Comparison of ENCODE assay signal across 1 cellular context in the genomic region with DNA sequence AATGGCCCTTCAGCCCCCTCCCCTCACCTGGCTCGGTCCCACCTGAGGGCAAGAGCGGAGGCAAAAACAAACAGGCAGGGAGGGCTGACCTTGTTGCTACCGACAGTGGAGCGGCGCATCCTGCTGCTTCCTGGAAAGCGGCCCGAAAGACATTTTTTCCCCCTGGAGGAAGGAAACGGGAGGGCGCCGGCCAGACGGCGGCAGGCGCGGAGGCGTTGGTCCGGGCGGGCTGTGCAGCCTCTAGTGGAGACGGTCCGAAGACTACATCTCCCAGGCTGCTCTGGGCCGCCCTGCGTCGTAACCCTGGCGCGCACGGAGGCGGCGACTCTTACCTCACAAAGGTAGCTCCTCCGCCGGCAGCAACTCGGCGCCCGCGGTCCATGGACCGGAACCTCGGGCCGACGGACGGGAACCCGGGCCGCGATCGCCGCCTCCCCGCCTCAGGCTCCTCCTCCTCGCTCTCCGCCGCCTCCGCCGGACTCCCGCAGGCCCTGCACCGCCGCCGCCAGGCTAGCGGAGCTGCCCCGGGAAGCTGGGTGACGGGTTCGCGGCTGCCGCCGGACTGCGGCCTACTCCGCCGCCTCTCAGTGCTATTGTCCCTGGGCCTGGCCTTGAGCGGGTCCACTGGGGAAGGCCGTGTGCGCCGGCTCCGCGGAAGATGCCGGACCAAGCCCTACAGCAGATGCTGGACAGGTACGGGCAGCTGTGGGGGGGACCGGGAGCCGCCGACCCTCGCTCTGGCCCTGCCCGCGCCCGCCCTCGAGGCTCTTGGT.
A peak's percentile ranks its signal among the peaks of the same experiment; 100 is the strongest.
TF ChIP-seq lines count a peak whose summit lies in the region.

A gene (minus strand): TSS at position 242 of the 773 bp plus-strand sequence. CDS start 50,728 bp downstream, outside the sequence.
A gene with protein sequence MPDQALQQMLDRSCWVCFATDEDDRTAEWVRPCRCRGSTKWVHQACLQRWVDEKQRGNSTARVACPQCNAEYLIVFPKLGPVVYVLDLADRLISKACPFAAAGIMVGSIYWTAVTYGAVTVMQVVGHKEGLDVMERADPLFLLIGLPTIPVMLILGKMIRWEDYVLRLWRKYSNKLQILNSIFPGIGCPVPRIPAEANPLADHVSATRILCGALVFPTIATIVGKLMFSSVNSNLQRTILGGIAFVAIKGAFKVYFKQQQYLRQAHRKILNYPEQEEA (plus strand): TSS at position 331 of the 773 bp plus-strand sequence. CDS start 328 bp downstream, at position 659.

TF ChIP-seq in HepG2, 621 proteins besides CTCF, POLR2A, EP300 and RAD21 (continued from another document and continues in another):
- TF ChIP-seq, protein P1, sequence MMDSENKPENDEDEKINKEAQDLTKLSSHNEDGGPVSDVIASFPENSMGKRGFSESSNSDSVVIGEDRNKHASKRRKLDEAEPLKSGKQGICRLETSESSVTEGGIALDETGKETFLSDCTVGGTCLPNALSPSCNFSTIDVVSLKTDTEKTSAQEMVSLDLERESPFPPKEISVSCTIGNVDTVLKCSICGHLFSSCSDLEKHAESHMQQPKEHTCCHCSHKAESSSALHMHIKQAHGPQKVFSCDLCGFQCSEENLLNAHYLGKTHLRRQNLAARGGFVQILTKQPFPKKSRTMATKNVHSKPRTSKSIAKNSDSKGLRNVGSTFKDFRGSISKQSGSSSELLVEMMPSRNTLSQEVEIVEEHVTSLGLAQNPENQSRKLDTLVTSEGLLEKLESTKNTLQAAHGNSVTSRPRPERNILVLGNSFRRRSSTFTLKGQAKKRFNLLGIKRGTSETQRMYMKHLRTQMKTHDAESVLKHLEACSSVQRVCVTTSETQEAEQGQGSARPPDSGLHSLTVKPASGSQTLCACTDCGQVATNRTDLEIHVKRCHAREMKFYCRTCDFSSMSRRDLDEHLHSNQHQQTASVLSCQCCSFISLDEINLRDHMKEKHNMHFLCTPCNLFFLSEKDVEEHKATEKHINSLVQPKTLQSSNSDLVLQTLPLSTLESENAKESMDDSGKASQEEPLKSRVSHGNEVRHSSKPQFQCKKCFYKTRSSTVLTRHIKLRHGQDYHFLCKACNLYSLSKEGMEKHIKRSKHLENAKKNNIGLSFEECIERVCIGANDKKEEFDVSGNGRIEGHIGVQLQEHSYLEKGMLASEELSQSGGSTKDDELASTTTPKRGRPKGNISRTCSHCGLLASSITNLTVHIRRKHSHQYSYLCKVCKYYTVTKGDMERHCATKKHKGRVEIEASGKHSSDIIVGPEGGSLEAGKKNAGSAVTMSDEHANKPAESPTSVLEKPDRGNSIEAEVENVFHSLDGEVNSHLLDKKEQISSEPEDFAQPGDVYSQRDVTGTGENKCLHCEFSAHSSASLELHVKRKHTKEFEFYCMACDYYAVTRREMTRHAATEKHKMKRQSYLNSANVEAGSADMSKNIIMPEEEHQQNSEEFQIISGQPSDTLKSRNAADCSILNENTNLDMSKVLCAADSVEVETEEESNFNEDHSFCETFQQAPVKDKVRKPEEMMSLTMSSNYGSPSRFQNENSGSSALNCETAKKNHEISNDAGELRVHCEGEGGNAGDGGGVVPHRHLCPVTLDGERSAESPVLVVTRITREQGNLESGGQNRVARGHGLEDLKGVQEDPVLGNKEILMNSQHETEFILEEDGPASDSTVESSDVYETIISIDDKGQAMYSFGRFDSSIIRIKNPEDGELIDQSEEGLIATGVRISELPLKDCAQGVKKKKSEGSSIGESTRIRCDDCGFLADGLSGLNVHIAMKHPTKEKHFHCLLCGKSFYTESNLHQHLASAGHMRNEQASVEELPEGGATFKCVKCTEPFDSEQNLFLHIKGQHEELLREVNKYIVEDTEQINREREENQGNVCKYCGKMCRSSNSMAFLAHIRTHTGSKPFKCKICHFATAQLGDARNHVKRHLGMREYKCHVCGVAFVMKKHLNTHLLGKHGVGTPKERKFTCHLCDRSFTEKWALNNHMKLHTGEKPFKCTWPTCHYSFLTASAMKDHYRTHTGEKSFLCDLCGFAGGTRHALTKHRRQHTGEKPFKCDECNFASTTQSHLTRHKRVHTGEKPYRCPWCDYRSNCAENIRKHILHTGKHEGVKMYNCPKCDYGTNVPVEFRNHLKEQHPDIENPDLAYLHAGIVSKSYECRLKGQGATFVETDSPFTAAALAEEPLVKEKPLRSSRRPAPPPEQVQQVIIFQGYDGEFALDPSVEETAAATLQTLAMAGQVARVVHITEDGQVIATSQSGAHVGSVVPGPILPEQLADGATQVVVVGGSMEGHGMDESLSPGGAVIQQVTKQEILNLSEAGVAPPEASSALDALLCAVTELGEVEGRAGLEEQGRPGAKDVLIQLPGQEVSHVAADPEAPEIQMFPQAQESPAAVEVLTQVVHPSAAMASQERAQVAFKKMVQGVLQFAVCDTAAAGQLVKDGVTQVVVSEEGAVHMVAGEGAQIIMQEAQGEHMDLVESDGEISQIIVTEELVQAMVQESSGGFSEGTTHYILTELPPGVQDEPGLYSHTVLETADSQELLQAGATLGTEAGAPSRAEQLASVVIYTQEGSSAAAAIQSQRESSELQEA (CRISPR knock-in tag; IDR thresholded peaks at IDR 0.05; ENCODE audit: not compliant biosample characterization), result peak; percentile 79
- TF ChIP-seq PAWR (CRISPR knock-in tag; IDR thresholded peaks at IDR 0.05; ENCODE audit: borderline replicate concordance) (0 out of 2 replicates have a peak, but pooled peaks have one; percentile 67), ZNF224 (CRISPR knock-in tag; IDR thresholded peaks at IDR 0.05) (no peak), KLF6 (CRISPR knock-in tag; IDR thresholded peaks at IDR 0.05) (0 out of 2 replicates have a peak, but pooled peaks have one; percentile 82), SRF (IDR thresholded peaks at IDR 0.05; ENCODE audit: low read depth, low read length) (no peak; the same call in 1 of the 2 replicates), CBFB (CRISPR knock-in tag; IDR thresholded peaks at IDR 0.05) (peak; percentile 81), ZNF557 (CRISPR knock-in tag; IDR thresholded peaks at IDR 0.05) (peak; percentile 23; the same call in 1 of the 2 replicates), ATF1 (CRISPR knock-in tag; IDR thresholded peaks at IDR 0.05) (peak; percentile 79), REXO4 (CRISPR knock-in tag; IDR thresholded peaks at IDR 0.05; ENCODE audit: borderline replicate concordance) (no peak), BRD4 (CRISPR knock-in tag; IDR thresholded peaks at IDR 0.05) (peak; percentile 81), ZSCAN20 (CRISPR knock-in tag; IDR thresholded peaks at IDR 0.05; ENCODE audit: borderline replicate concordance) (peak; percentile 53), KDM3A (CRISPR knock-in tag; IDR thresholded peaks at IDR 0.05; ENCODE audit: low read depth) (peak; percentile 48; the same call in 1 of the 2 replicates), AKAP8 (CRISPR knock-in tag; IDR thresholded peaks at IDR 0.05) (no peak), SNAPC2 (CRISPR knock-in tag; IDR thresholded peaks at IDR 0.05) (peak; percentile 79; the same call in 1 of the 2 replicates), POLR2AphosphoS5 (IDR thresholded peaks at IDR 0.05; ENCODE audit: low read depth, low read length) (peak; percentile 58), ZNF20 (CRISPR knock-in tag; IDR thresholded peaks at IDR 0.05) (no peak), ZNF124 (CRISPR knock-in tag; IDR thresholded peaks at IDR 0.05) (peak; percentile 63; the same call in 1 of the 2 replicates), MIER3 (CRISPR knock-in tag; IDR thresholded peaks at IDR 0.05; ENCODE audit: borderline replicate concordance) (peak; percentile 43; the same call in 1 of the 2 replicates), ZBTB7B (CRISPR knock-in tag; IDR thresholded peaks at IDR 0.05) (peak; percentile 64; the same call in 1 of the 2 replicates), ARNTL (CRISPR knock-in tag; IDR thresholded peaks at IDR 0.05) (peak; percentile 65), RFXAP (CRISPR knock-in tag; IDR thresholded peaks at IDR 0.05; ENCODE audit: borderline replicate concordance) (peak; percentile 31; the same call in 1 of the 2 replicates)
- TF ChIP-seq, protein P2, sequence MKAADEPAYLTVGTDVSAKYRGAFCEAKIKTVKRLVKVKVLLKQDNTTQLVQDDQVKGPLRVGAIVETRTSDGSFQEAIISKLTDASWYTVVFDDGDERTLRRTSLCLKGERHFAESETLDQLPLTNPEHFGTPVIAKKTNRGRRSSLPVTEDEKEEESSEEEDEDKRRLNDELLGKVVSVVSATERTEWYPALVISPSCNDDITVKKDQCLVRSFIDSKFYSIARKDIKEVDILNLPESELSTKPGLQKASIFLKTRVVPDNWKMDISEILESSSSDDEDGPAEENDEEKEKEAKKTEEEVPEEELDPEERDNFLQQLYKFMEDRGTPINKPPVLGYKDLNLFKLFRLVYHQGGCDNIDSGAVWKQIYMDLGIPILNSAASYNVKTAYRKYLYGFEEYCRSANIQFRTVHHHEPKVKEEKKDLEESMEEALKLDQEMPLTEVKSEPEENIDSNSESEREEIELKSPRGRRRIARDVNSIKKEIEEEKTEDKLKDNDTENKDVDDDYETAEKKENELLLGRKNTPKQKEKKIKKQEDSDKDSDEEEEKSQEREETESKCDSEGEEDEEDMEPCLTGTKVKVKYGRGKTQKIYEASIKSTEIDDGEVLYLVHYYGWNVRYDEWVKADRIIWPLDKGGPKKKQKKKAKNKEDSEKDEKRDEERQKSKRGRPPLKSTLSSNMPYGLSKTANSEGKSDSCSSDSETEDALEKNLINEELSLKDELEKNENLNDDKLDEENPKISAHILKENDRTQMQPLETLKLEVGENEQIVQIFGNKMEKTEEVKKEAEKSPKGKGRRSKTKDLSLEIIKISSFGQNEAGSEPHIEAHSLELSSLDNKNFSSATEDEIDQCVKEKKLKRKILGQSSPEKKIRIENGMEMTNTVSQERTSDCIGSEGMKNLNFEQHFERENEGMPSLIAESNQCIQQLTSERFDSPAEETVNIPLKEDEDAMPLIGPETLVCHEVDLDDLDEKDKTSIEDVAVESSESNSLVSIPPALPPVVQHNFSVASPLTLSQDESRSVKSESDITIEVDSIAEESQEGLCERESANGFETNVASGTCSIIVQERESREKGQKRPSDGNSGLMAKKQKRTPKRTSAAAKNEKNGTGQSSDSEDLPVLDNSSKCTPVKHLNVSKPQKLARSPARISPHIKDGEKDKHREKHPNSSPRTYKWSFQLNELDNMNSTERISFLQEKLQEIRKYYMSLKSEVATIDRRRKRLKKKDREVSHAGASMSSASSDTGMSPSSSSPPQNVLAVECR (CRISPR knock-in tag; IDR thresholded peaks at IDR 0.05; ENCODE audit: borderline replicate concordance), result peak; percentile 87; the same call in 1 of the 2 replicates
- TF ChIP-seq, protein P3, sequence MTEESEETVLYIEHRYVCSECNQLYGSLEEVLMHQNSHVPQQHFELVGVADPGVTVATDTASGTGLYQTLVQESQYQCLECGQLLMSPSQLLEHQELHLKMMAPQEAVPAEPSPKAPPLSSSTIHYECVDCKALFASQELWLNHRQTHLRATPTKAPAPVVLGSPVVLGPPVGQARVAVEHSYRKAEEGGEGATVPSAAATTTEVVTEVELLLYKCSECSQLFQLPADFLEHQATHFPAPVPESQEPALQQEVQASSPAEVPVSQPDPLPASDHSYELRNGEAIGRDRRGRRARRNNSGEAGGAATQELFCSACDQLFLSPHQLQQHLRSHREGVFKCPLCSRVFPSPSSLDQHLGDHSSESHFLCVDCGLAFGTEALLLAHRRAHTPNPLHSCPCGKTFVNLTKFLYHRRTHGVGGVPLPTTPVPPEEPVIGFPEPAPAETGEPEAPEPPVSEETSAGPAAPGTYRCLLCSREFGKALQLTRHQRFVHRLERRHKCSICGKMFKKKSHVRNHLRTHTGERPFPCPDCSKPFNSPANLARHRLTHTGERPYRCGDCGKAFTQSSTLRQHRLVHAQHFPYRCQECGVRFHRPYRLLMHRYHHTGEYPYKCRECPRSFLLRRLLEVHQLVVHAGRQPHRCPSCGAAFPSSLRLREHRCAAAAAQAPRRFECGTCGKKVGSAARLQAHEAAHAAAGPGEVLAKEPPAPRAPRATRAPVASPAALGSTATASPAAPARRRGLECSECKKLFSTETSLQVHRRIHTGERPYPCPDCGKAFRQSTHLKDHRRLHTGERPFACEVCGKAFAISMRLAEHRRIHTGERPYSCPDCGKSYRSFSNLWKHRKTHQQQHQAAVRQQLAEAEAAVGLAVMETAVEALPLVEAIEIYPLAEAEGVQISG (CRISPR knock-in tag; IDR thresholded peaks at IDR 0.05), result peak; percentile 92
- TF ChIP-seq, protein P4, sequence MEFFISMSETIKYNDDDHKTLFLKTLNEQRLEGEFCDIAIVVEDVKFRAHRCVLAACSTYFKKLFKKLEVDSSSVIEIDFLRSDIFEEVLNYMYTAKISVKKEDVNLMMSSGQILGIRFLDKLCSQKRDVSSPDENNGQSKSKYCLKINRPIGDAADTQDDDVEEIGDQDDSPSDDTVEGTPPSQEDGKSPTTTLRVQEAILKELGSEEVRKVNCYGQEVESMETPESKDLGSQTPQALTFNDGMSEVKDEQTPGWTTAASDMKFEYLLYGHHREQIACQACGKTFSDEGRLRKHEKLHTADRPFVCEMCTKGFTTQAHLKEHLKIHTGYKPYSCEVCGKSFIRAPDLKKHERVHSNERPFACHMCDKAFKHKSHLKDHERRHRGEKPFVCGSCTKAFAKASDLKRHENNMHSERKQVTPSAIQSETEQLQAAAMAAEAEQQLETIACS (CRISPR knock-in tag; IDR thresholded peaks at IDR 0.05), result no peak
- TF ChIP-seq, protein P5, sequence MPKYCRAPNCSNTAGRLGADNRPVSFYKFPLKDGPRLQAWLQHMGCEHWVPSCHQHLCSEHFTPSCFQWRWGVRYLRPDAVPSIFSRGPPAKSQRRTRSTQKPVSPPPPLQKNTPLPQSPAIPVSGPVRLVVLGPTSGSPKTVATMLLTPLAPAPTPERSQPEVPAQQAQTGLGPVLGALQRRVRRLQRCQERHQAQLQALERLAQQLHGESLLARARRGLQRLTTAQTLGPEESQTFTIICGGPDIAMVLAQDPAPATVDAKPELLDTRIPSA (CRISPR knock-in tag; IDR thresholded peaks at IDR 0.05; ENCODE audit: borderline replicate concordance), result peak; percentile 57; the same call in 1 of the 2 replicates
- TF ChIP-seq, protein P6, sequence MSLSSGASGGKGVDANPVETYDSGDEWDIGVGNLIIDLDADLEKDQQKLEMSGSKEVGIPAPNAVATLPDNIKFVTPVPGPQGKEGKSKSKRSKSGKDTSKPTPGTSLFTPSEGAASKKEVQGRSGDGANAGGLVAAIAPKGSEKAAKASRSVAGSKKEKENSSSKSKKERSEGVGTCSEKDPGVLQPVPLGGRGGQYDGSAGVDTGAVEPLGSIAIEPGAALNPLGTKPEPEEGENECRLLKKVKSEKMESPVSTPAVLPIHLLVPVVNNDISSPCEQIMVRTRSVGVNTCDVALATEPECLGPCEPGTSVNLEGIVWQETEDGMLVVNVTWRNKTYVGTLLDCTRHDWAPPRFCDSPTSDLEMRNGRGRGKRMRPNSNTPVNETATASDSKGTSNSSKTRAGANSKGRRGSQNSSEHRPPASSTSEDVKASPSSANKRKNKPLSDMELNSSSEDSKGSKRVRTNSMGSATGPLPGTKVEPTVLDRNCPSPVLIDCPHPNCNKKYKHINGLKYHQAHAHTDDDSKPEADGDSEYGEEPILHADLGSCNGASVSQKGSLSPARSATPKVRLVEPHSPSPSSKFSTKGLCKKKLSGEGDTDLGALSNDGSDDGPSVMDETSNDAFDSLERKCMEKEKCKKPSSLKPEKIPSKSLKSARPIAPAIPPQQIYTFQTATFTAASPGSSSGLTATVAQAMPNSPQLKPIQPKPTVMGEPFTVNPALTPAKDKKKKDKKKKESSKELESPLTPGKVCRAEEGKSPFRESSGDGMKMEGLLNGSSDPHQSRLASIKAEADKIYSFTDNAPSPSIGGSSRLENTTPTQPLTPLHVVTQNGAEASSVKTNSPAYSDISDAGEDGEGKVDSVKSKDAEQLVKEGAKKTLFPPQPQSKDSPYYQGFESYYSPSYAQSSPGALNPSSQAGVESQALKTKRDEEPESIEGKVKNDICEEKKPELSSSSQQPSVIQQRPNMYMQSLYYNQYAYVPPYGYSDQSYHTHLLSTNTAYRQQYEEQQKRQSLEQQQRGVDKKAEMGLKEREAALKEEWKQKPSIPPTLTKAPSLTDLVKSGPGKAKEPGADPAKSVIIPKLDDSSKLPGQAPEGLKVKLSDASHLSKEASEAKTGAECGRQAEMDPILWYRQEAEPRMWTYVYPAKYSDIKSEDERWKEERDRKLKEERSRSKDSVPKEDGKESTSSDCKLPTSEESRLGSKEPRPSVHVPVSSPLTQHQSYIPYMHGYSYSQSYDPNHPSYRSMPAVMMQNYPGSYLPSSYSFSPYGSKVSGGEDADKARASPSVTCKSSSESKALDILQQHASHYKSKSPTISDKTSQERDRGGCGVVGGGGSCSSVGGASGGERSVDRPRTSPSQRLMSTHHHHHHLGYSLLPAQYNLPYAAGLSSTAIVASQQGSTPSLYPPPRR (CRISPR knock-in tag; IDR thresholded peaks at IDR 0.05; ENCODE audit: borderline replicate concordance), result peak; percentile 67; the same call in 1 of the 2 replicates
